ENCODE assay signal across 7 cellular contexts in the genomic region with DNA sequence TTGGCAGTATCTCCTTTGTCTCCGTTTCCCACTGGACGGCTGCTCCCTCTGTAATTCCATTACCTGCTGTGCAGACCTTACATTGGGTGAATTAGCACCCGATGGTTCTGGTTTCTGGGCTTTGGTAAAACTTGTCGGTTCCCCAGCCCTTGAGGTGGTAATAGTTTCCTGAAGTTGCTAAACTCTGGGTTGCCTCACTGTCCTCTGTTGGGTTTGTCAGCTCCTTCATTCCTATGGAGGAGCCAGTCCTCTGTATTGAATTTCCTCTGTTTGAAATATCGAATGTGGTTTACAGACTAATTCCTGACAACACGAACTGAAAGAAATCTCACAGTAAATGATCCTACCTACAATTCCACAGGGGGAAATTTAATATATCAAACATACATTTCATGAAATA.
"Had no signal": no experiment of that assay in that cellular context is flagged by ENCODE, and none has a peak within 500 bp of the region (broad histone marks: within the 10 kb centered on the region; RNA-seq: fewer than 3 reads in every experiment).

No MANE protein-coding gene starts in this region.

- H3K4me1 Mint-ChIP-seq: IgD-negative memory B cell had no signal

- H3K4me3 ChIP-seq: K562 had no signal

- H3K27ac ChIP-seq: HL-60 had no signal

- ATAC-seq: HepG2, K562 had no signal

- FAIRE-seq: HepG2, HTR-8/SVneo, K562 had no signal

- H3K36me3 Mint-ChIP-seq: IgD-negative memory B cell had no signal

- H3K4me3 Mint-ChIP-seq: IgD-negative memory B cell had no signal

- H3K27ac Mint-ChIP-seq: IgD-negative memory B cell had no signal

- DNase-seq: IMR-90, KBM-7 had no signal
